ENCODE assay signal across 14 cellular contexts in the genomic region with DNA sequence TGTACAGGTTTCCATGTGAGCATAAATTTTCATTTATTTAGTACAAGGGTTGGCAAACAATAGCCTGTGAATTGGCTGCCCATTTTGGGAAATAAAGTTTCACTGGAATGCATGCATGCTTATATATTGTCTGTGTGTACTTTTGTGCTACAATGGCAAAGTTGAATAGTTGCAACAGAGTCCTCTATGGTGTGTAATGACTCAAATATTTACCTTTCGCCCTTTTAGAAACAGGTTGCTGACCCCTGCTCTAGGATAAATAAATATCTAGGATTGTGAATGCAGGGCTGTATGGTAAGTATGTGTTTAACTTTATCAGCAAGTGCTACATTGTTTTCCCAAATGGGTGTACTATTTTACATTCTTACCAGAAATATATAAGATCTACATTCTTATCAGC. TPM values are rescaled to one million over a fixed set of nuclear protein-coding genes. Genes with fewer than 3 reads are reported as not detected.
A peak's percentile ranks its signal among the peaks of the same experiment; 100 is the strongest.
DNase-seq lines count a peak whose midpoint lies in the region; ATAC-seq and TF ChIP-seq lines count a peak whose summit lies in the region.
"Had no signal": no experiment of that assay in that cellular context is flagged by ENCODE, and none has a peak within 500 bp of the region (broad histone marks: within the 10 kb centered on the region; RNA-seq: fewer than 3 reads in every experiment).

No MANE protein-coding gene starts in this region.

- BruUV-seq in PC-9 (replicated peaks; lab: Mats Ljungman, UMichigan) = no TSS peak

- H3K4me1 ChIP-seq in PC-9 (replicated peaks; ENCODE audit: insufficient read depth) = peaks cover 11% of the 10 kb centered on the region

- H3K4me3 ChIP-seq in PC-9 = no peak overlapping the region

- intact Hi-C loops in PC-9 (cut with micrococcal nuclease; ENCODE audit: unreplicated experiment) = no loop called here

- POLR2A ChIA-PET in PC-9 (lab: Charles Lee; ENCODE audit: unreplicated experiment) = no interaction called here

- DNase-seq in DMS53 (lab: John Stamatoyannopoulos, UW) (peak; percentile 14), DMS53 treated with DMSO at 0.1 percent for 48 hours (lab: John Stamatoyannopoulos, UW; ENCODE audit: unreplicated experiment) (no peak), PC-9 (peak in 1 of 2 experiments; percentile 50), left lobe of liver (ENCODE audit: low spot score) (no peak), COR-L47 (lab: John Stamatoyannopoulos, UW) (no peak), NCI-H2196 (lab: John Stamatoyannopoulos, UW; ENCODE audit: unreplicated experiment) (no peak), UCSD-AML1 (lab: John Stamatoyannopoulos, UW; ENCODE audit: unreplicated experiment) (no peak)
- DNase-seq: CD8-positive, alpha-beta T cell; DMS79; GOT3; H9 had no signal

- no peaks in the 10 kb centered on the region for H4K20me1 ChIP-seq in PC-9 (ENCODE audit: insufficient read depth)

- CTCF ChIA-PET in PC-9 (lab: Charles Lee) = no interaction called here

- no peak for TF ChIP-seq CTCF in PC-9 (conservative IDR thresholded peaks at IDR 0.05)

- 0 out of 2 replicates have a peak overlapping the region, but pooled peaks have one; percentile 17 for H3K4me2 ChIP-seq in PC-9

- H3K27ac ChIP-seq in PC-9 = no peak overlapping the region
- H3K27ac ChIP-seq: 22Rv1 had no signal

- H3K27me3 ChIP-seq in PC-9 (ENCODE audit: insufficient read depth, low read depth) = no peaks in the 10 kb centered on the region

- H3K9me3 ChIP-seq in PC-9 (ENCODE audit: insufficient read depth, low read depth) = 0 out of 2 replicates have a peak, but pooled peaks cover 3% of the 10 kb centered on the region
- H3K9me3 ChIP-seq: Caco-2 had no signal

- H3K36me3 ChIP-seq in PC-9 (ENCODE audit: low read depth) = no peaks in the 10 kb centered on the region

- H3F3A ChIP-seq in PC-9 (ENCODE audit: insufficient read depth, low read depth) = no peaks in the 10 kb centered on the region

- no peaks in the 10 kb centered on the region; the same call in 1 of the 2 replicates for H3K9me2 ChIP-seq in PC-9 (ENCODE audit: insufficient read depth)

- H2AFZ ChIP-seq in PC-9 = no peak overlapping the region

- no peaks in the 10 kb centered on the region for H3K79me2 ChIP-seq in PC-9 (ENCODE audit: low read depth)

- ATAC-seq in left lobe of liver (peak; percentile 60), GM21515 (IDR thresholded peaks at IDR 0.05; ENCODE audit: unreplicated experiment) (no peak)
- ATAC-seq: CD8-positive, alpha-beta T cell had no signal

RNA-seq across cellular contexts. Expression of a gene that starts 47.2 kb away (rescaled TPM):
- 10.2 and 12.2 TPM in 2 replicates for total RNA-seq in PC-9 (2021)
- 1.8 TPM for total RNA-seq in left lobe of liver

RNA-seq across cellular contexts. Expression of a gene that starts 47.4 kb away (rescaled TPM):
- total RNA-seq in PC-9 (2021) (64.2 and 82.7 TPM in 2 replicates), left lobe of liver (46.1 TPM)
